Comparison of ENCODE assay signal across 9 cellular contexts in the genomic region with DNA sequence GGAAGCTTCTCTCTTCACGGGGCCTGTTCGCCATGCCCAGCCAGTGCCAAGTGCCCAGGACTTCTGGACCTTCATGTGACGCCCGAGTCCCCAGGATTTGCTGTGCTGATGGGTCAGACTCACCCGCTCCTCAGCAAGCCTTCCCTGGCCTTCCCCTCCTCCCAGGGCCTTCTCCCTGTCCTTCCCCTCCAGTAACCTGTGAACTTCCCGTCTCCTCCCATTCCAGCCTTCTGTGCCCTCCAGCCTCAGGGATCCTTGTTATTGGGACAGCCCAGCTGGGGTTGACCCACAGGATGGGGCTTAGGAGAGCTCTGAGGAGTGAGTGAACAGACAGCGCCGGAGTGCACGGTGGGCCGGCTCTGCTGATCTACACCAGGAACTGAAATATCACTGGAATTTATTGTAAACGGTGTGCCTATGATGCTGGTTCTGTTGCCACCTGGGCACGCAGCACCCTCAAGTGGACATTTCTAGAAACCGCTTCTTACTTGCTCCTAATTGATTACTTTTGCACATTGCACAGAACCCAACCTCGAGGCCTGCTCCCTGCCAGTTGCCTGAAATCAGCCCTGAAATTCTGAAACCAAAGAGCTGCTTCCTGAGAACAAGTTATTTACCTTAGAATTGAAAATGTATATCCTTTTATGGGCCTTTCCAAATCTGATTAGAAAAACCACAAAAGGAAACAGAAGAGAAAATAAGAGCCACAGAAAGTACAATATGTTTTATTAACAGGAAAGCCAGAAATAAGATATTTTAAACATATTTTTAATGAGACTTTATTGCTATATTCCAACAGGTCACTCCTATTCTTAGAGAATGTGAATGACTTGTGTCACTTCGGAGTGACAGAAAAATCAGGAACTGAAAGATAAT. TPM values are rescaled to one million over a fixed set of nuclear protein-coding genes. Genes with fewer than 3 reads are reported as not detected.
DNase-seq lines count a peak whose midpoint lies in the region; ATAC-seq and TF ChIP-seq lines count a peak whose summit lies in the region.
"Had no signal": no experiment of that assay in that cellular context is flagged by ENCODE, and none has a peak within 500 bp of the region (broad histone marks: within the 10 kb centered on the region; RNA-seq: fewer than 3 reads in every experiment).

No MANE protein-coding gene starts in this region.

- H3K9ac ChIP-seq in skeletal muscle tissue (ENCODE audit: low read depth in 1 of 3, low read length in 3 of 3), result peak overlapping the region; percentile 27 to 62 (median 32)

- H3K27ac ChIP-seq in skeletal muscle tissue (ENCODE audit: low read depth, low read length), result peak overlapping the region; percentile 88

- no peaks in the 10 kb centered on the region for H3K9me3 ChIP-seq in skeletal muscle tissue (ENCODE audit: control insufficient read depth in 3 of 3, low read length in 3 of 3)

- no peaks in the 10 kb centered on the region for H3K27me3 ChIP-seq in skeletal muscle tissue (ENCODE audit: control insufficient read depth in 3 of 3, insufficient read depth in 3 of 3, low read length in 3 of 3)

- peaks cover 48 to 60% (median 58%) of the 10 kb centered on the region in 3 donors for H3K4me1 ChIP-seq in skeletal muscle tissue (ENCODE audit: control insufficient read depth in 3 of 3, insufficient read depth in 3 of 3, low read length in 3 of 3)

- DNase-seq in A172 (ENCODE audit: low spot score) (peak; percentile 74), GM12865 (ENCODE audit: low read depth) (peak; percentile 63), NCI-H526 treated with DMSO at 0.1 percent for 48 hours (lab: John Stamatoyannopoulos, UW) (peak; percentile 10), fibroblast of the conjunctiva (ENCODE audit: low read depth) (peak; percentile 68), occipital lobe (lab: John Stamatoyannopoulos, UW) (no peak)
- peak; percentile 54 for DNase-seq in activated T-cell treated with anti-CD3 and anti-CD28 coated beads, Interleukin-2, amount 50 U/mL, for 1 hour

- peaks cover 0 to 2% (median 0%) of the 10 kb centered on the region in 3 donors for H3K36me3 ChIP-seq in skeletal muscle tissue (ENCODE audit: control insufficient read depth in 3 of 3, insufficient read depth in 3 of 3, low read length in 3 of 3)

- ATAC-seq in HG02852 (IDR thresholded peaks at IDR 0.05; ENCODE audit: unreplicated experiment), result no peak

- TF ChIP-seq CTCF in GM12865 (IDR thresholded peaks at IDR 0.05; ENCODE audit: insufficient read depth, low read depth, low read length, missing control alignments), result peak; percentile 46

- H3K4me3 ChIP-seq in GM12865 (ENCODE audit: low read depth, low read length) (no peak overlapping the region), skeletal muscle tissue (ENCODE audit: low read length in 3 of 3) (peak overlapping the region; percentile 4 to 63 (median 48))

RNA-seq across cellular contexts. Expression of a gene that starts 1.6 kb away (rescaled TPM):
- 0.31 TPM in 1 of 2 replicates, not detected in the other for total RNA-seq in A172 (2014; rRNA removed; shearing (Covaris generic))
- total RNA-seq in skeletal muscle tissue (1.0 TPM), occipital lobe (0.31 TPM)
- total RNA-seq: mononuclear cell had no signal

RNA-seq across cellular contexts. Expression of a gene that starts 4.8 kb away (rescaled TPM):
- 1.0 TPM in 1 of 2 replicates, not detected in the other for total RNA-seq in A172 (2014; rRNA removed; shearing (Covaris generic))
- 2.1 TPM for total RNA-seq in skeletal muscle tissue
- not detected for total RNA-seq in occipital lobe
- total RNA-seq: mononuclear cell had no signal

RNA-seq across cellular contexts. Expression of a gene that starts 40.6 kb away (rescaled TPM):
- not detected in 2 replicates for total RNA-seq in A172 (2014; rRNA removed; shearing (Covaris generic))
- not detected for total RNA-seq in skeletal muscle tissue
- not detected for total RNA-seq in occipital lobe
- total RNA-seq: mononuclear cell had no signal

RNA-seq across cellular contexts. Expression of a gene that starts 47.1 kb away (rescaled TPM):
- total RNA-seq in A172 (2014; rRNA removed; shearing (Covaris generic)), result not detected in 2 replicates
- total RNA-seq in skeletal muscle tissue (not detected), occipital lobe (not detected)
- total RNA-seq: mononuclear cell had no signal
